10 cellular contexts compared by ENCODE assay signal in genomic region chr14:94128216-94128839, GRCh38. TPM values are rescaled to one million over a fixed set of nuclear protein-coding genes. Genes with fewer than 3 reads are reported as not detected.
A peak's percentile ranks its signal among the peaks of the same experiment; 100 is the strongest.
DNase-seq lines count a peak whose midpoint lies in the region; ATAC-seq and TF ChIP-seq lines count a peak whose summit lies in the region.
"Had no signal": no experiment of that assay in that cellular context is flagged by ENCODE, and none has a peak within 500 bp of the region (broad histone marks: within the 10 kb centered on the region; RNA-seq: fewer than 3 reads in every experiment).

No MANE protein-coding gene starts in this region.

- H3K36me3 Mint-ChIP-seq in T-helper 17 cell (ENCODE audit: low read depth), result no peaks in the 10 kb centered on the region
- H3K36me3 Mint-ChIP-seq in stimulated activated effector memory CD8-positive, alpha-beta T cell treated with anti-CD3 and anti-CD28 coated beads, Interleukin-12 subunit alpha, Interleukin-12 subunit beta, amount 100 ng/mL, for 72 hours, result no peaks in the 10 kb centered on the region

- H3K4me2 ChIP-seq in SK-N-SH, result peak overlapping the region; percentile 89

- POLR2A ChIA-PET in SK-N-SH (lab: Yijun Ruan, JAX), result interaction anchor here (0.8 kb wide), 1 partner anchor 13 kb away, joined by 3 read pairs; no protein-coding TSS in a partner anchor

- no peak overlapping the region for H3K9ac ChIP-seq in SK-N-SH

- no peaks in the 10 kb centered on the region for H3K79me2 ChIP-seq in SK-N-SH (ENCODE audit: insufficient read depth)

- DNase-seq in SK-N-SH (no peak), T-helper 17 cell (no peak), fibroblast of the aortic adventitia (ENCODE audit: low read depth) (no peak)
- no peak for DNase-seq in stimulated activated effector memory CD8-positive, alpha-beta T cell treated with anti-CD3 and anti-CD28 coated beads, Interleukin-12 subunit alpha, Interleukin-12 subunit beta, amount 100 ng/mL, for 72 hours (ENCODE audit: low spot score in 2 of 2)
- DNase-seq: NCI-H774 had no signal

- peaks cover 11% of the 10 kb centered on the region for H3F3A ChIP-seq in SK-N-SH (replicated peaks; ENCODE audit: insufficient read depth)

- CTCF ChIA-PET in SK-N-SH (lab: Yijun Ruan, JAX), result interaction anchor here (0.8 to 6.9 kb wide), 7 partner anchors 9 to 189 kb away, joined by 3 to 64 read pairs (median 5); partner anchors contain the start of genes DDX24 and IFI27L1

- TF ChIP-seq CTCF in SK-N-SH (IDR thresholded peaks at IDR 0.05), result no peak
- no peak for TF ChIP-seq CTCF in fibroblast of the aortic adventitia (IDR thresholded peaks at IDR 0.05; ENCODE audit: insufficient read depth, low read length)

- H3K36me3 ChIP-seq in SK-N-SH (replicated peaks in 1 of 2; ENCODE audit: control insufficient read depth in 1 of 2, insufficient read depth in 2 of 2, low read length in 1 of 2), result peaks cover 0 to 6% of the 10 kb centered on the region in 2 experiments

- TF ChIP-seq RAD21 in SK-N-SH (IDR thresholded peaks at IDR 0.05; ENCODE audit: low read length), result no peak

- no peak for TF ChIP-seq EP300 in SK-N-SH (IDR thresholded peaks at IDR 0.05; ENCODE audit: borderline replicate concordance in 1 of 2, low read depth in 1 of 2, low read length in 1 of 2)

- no peaks in the 10 kb centered on the region for H3K9me2 ChIP-seq in SK-N-SH

- no peak overlapping the region; a peak in 1 of 4 replicates for H3K27ac ChIP-seq in SK-N-SH (ENCODE audit: low read depth in 2 of 2, low read length in 1 of 2)
- H3K27ac ChIP-seq: 22Rv1 had no signal

- 94% methylated on average over 13 of the region's 14 CpGs for WGBS in SK-N-SH (ENCODE audit: low lambda C conversion rate)

- H4K20me1 ChIP-seq in SK-N-SH (ENCODE audit: insufficient read depth), result no peaks in the 10 kb centered on the region

- H3K9me3 Mint-ChIP-seq in stimulated activated effector memory CD8-positive, alpha-beta T cell treated with anti-CD3 and anti-CD28 coated beads, Interleukin-12 subunit alpha, Interleukin-12 subunit beta, amount 100 ng/mL, for 72 hours, result no peaks in the 10 kb centered on the region

- H3K9me3 ChIP-seq in SK-N-SH (no peaks in the 10 kb centered on the region), T-helper 17 cell (ENCODE audit: control insufficient read depth, low read length, poor library complexity, severe bottlenecking) (no peaks in the 10 kb centered on the region)

- peaks cover 19% of the 10 kb centered on the region for H3K4me1 Mint-ChIP-seq in T-helper 17 cell
- peaks cover 20% of the 10 kb centered on the region for H3K4me1 Mint-ChIP-seq in stimulated activated effector memory CD8-positive, alpha-beta T cell treated with anti-CD3 and anti-CD28 coated beads, Interleukin-12 subunit alpha, Interleukin-12 subunit beta, amount 100 ng/mL, for 72 hours

- no peak for ATAC-seq in SK-N-SH treated with all-trans-retinoic acid at 6 μM for 48 hours
- no peak for ATAC-seq in T-helper 17 cell
- no peak for ATAC-seq in stimulated activated effector memory CD8-positive, alpha-beta T cell treated with anti-CD3 and anti-CD28 coated beads, Interleukin-12 subunit alpha, Interleukin-12 subunit beta, amount 100 ng/mL, for 72 hours
- ATAC-seq in HG02642 (IDR thresholded peaks at IDR 0.05; ENCODE audit: poor library complexity, unreplicated experiment), result no peak
- ATAC-seq in GM18520 (IDR thresholded peaks at IDR 0.05; ENCODE audit: unreplicated experiment), result no peak
- no peak for ATAC-seq in GM19395 (IDR thresholded peaks at IDR 0.05; ENCODE audit: unreplicated experiment)

- H2AFZ ChIP-seq in SK-N-SH (ENCODE audit: low read depth), result no peak overlapping the region

- H3K27me3 ChIP-seq in SK-N-SH (ENCODE audit: insufficient read depth), result no peaks in the 10 kb centered on the region

- H3K4me3 ChIP-seq in SK-N-SH (ENCODE audit: low read depth in 2 of 2, low read length in 1 of 2), result no peak overlapping the region; a peak in 2 of 4 replicates
- H3K4me3 ChIP-seq in fibroblast of the aortic adventitia (ENCODE audit: low read depth, low read length), result peak overlapping the region; percentile 75

- peak overlapping the region; percentile 89 for H3K4me3 Mint-ChIP-seq in T-helper 17 cell
- peak overlapping the region; percentile 91 for H3K4me3 Mint-ChIP-seq in stimulated activated effector memory CD8-positive, alpha-beta T cell treated with anti-CD3 and anti-CD28 coated beads, Interleukin-12 subunit alpha, Interleukin-12 subunit beta, amount 100 ng/mL, for 72 hours

- no peaks in the 10 kb centered on the region for H3K27me3 Mint-ChIP-seq in T-helper 17 cell

- no peak overlapping the region for H3K27ac Mint-ChIP-seq in T-helper 17 cell
- H3K27ac Mint-ChIP-seq in stimulated activated effector memory CD8-positive, alpha-beta T cell treated with anti-CD3 and anti-CD28 coated beads, Interleukin-12 subunit alpha, Interleukin-12 subunit beta, amount 100 ng/mL, for 72 hours, result peak overlapping the region; percentile 91

- peaks cover 0 to 7% of the 10 kb centered on the region in 2 experiments; a peak in 2 of 4 replicates for H3K4me1 ChIP-seq in SK-N-SH (ENCODE audit: control insufficient read depth in 1 of 2, insufficient read depth in 2 of 2, low read depth in 1 of 2, low read length in 1 of 2)

TF ChIP-seq in SK-N-SH, 30 proteins besides CTCF, POLR2A, EP300 and RAD21 (continues in another document):
- TF ChIP-seq MXI1 (IDR thresholded peaks at IDR 0.05; ENCODE audit: low read depth, low read length), result no peak
- no peak for TF ChIP-seq RCOR1 (IDR thresholded peaks at IDR 0.05; ENCODE audit: low read length)
- TF ChIP-seq RFX5 (IDR thresholded peaks at IDR 0.05; ENCODE audit: low read length), result no peak
- TF ChIP-seq IRF3 (IDR thresholded peaks at IDR 0.05; ENCODE audit: low read depth, low read length), result no peak
- TF ChIP-seq TCF12 (IDR thresholded peaks at IDR 0.05), result no peak
- no peak for TF ChIP-seq FOXJ3 (CRISPR knock-in tag; IDR thresholded peaks at IDR 0.05)
- TF ChIP-seq POLR2AphosphoS5 (IDR thresholded peaks at IDR 0.05; ENCODE audit: low read depth, low read length), result no peak
- no peak for TF ChIP-seq NFIC (IDR thresholded peaks at IDR 0.05; ENCODE audit: borderline replicate concordance)
- TF ChIP-seq GATA2 (CRISPR knock-in tag; IDR thresholded peaks at IDR 0.05), result no peak

TF ChIP-seq in SK-N-SH treated with all-trans-retinoic acid at 6 μM for 48 hours, 23 proteins besides CTCF, POLR2A, EP300 and RAD21 (continues in another document):
- TF ChIP-seq POU6F1 (CRISPR knock-in tag; IDR thresholded peaks at IDR 0.05; ENCODE audit: borderline replicate concordance, low read depth) (no peak), TCF4 (CRISPR knock-in tag; IDR thresholded peaks at IDR 0.05; ENCODE audit: borderline replicate concordance) (no peak), CREB5 (CRISPR knock-in tag; IDR thresholded peaks at IDR 0.05; ENCODE audit: low read depth) (no peak)

RNA-seq across cellular contexts. Expression of gene IFI27L2, which starts 1.1 kb away (rescaled TPM):
- polyA plus RNA-seq in SK-N-SH (2012; rRNA removed), result 200 and 208 TPM in 2 replicates
- 96.4 and 123 TPM in 2 replicates for polyA plus RNA-seq in SK-N-SH (2012; cell fraction: cytosol; rRNA removed)
- polyA plus RNA-seq in SK-N-SH (2012; cell fraction: nucleus; rRNA removed), result 63.8 and 108 TPM in 2 replicates
- total RNA-seq in T-helper 17 cell (10 to 100 TPM; 21.5 to 25.8 TPM), fibroblast of the aortic adventitia (ENCODE audit: low replicate concordance) (107 and 247 TPM in 2 replicates)

RNA-seq across cellular contexts. Expression of gene IFI27, which starts 17.8 kb away (rescaled TPM):
- polyA plus RNA-seq in SK-N-SH (2012; rRNA removed), result 1.2 and 2.4 TPM in 2 replicates
- 0.19 and 1.6 TPM in 2 replicates for polyA plus RNA-seq in SK-N-SH (2012; cell fraction: cytosol; rRNA removed)
- 5.0 and 6.8 TPM in 2 replicates for polyA plus RNA-seq in SK-N-SH (2012; cell fraction: nucleus; rRNA removed)
- total RNA-seq in T-helper 17 cell, result 1 to 10 TPM in 1 of 2 donors, under 1 TPM in 1; 0.63 to 1.0 TPM
- 20.2 and 78.2 TPM in 2 replicates for total RNA-seq in fibroblast of the aortic adventitia (ENCODE audit: low replicate concordance)

RNA-seq across cellular contexts. Expression of gene PPP4R4, which starts 45.8 kb away (rescaled TPM):
- 2.5 and 3.5 TPM in 2 replicates for polyA plus RNA-seq in SK-N-SH (2012; rRNA removed)
- polyA plus RNA-seq in SK-N-SH (2012; cell fraction: cytosol; rRNA removed), result 4.5 and 5.6 TPM in 2 replicates
- polyA plus RNA-seq in SK-N-SH (2012; cell fraction: nucleus; rRNA removed), result 2.1 and 5.6 TPM in 2 replicates
- total RNA-seq in T-helper 17 cell (1 to 10 TPM; 2.6 to 6.7 TPM), fibroblast of the aortic adventitia (ENCODE audit: low replicate concordance) (0.98 and 7.0 TPM in 2 replicates)

RNA-seq across cellular contexts. Expression of gene IFI27L1, which starts 47.2 kb away (rescaled TPM):
- polyA plus RNA-seq in SK-N-SH (2012; rRNA removed), result 35.3 and 41.1 TPM in 2 replicates
- polyA plus RNA-seq in SK-N-SH (2012; cell fraction: cytosol; rRNA removed), result 31.2 and 32.9 TPM in 2 replicates
- 31.6 and 36.7 TPM in 2 replicates for polyA plus RNA-seq in SK-N-SH (2012; cell fraction: nucleus; rRNA removed)
- 10 to 100 TPM in 1 of 2 donors, 1 to 10 TPM in 1; 9.3 to 12.1 TPM for total RNA-seq in T-helper 17 cell
- total RNA-seq in fibroblast of the aortic adventitia (ENCODE audit: low replicate concordance), result 8.9 and 12.2 TPM in 2 replicates

RNA-seq across cellular contexts. Expression of gene DDX24, which starts 47.3 kb away (rescaled TPM):
- 108 and 148 TPM in 2 replicates for polyA plus RNA-seq in SK-N-SH (2012; rRNA removed)
- 109 and 110 TPM in 2 replicates for polyA plus RNA-seq in SK-N-SH (2012; cell fraction: cytosol; rRNA removed)
- 208 and 215 TPM in 2 replicates for polyA plus RNA-seq in SK-N-SH (2012; cell fraction: nucleus; rRNA removed)
- total RNA-seq in T-helper 17 cell (100 to 1,000 TPM; 478 to 531 TPM), fibroblast of the aortic adventitia (ENCODE audit: low replicate concordance) (130 and 446 TPM in 2 replicates)

Comparison
In these comparisons a context has a peak if more than half of its experiments do, and no peak if none do; other contexts are left out.
1. RNA of gene IFI27, which starts 17.8 kb away (total RNA-seq): 20.2 to 78.2 TPM in fibroblast of the aortic adventitia; 0.63 to 1.0 TPM in T-helper 17 cell; every median in the first group is over 10 times any median in the second.